ENCODE assay signal across 1 cellular context in the genomic region with DNA sequence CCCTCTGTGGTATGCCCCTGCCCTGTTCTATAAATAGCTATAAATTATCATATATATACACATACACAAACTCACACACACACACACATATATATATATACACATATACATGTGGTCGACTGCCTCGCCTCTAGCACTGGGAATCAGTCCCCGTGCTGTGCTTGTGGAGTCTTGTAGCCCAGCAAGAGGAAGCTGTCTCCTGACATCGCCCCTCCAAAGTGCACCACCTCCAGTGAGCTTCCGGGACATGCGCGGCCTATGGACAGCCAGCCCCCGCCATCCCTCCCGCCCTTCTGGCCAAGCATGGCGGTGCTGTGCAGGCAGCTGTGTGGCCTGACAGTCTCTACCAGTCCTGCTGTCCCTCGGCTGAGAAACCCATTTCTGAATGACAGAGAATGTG.
TF ChIP-seq lines count a peak whose summit lies in the region.

No MANE protein-coding gene starts in this region.

TF ChIP-seq in K562, 482 proteins besides CTCF, POLR2A, EP300 and RAD21 (continued from another document):
- TF ChIP-seq, protein P1, sequence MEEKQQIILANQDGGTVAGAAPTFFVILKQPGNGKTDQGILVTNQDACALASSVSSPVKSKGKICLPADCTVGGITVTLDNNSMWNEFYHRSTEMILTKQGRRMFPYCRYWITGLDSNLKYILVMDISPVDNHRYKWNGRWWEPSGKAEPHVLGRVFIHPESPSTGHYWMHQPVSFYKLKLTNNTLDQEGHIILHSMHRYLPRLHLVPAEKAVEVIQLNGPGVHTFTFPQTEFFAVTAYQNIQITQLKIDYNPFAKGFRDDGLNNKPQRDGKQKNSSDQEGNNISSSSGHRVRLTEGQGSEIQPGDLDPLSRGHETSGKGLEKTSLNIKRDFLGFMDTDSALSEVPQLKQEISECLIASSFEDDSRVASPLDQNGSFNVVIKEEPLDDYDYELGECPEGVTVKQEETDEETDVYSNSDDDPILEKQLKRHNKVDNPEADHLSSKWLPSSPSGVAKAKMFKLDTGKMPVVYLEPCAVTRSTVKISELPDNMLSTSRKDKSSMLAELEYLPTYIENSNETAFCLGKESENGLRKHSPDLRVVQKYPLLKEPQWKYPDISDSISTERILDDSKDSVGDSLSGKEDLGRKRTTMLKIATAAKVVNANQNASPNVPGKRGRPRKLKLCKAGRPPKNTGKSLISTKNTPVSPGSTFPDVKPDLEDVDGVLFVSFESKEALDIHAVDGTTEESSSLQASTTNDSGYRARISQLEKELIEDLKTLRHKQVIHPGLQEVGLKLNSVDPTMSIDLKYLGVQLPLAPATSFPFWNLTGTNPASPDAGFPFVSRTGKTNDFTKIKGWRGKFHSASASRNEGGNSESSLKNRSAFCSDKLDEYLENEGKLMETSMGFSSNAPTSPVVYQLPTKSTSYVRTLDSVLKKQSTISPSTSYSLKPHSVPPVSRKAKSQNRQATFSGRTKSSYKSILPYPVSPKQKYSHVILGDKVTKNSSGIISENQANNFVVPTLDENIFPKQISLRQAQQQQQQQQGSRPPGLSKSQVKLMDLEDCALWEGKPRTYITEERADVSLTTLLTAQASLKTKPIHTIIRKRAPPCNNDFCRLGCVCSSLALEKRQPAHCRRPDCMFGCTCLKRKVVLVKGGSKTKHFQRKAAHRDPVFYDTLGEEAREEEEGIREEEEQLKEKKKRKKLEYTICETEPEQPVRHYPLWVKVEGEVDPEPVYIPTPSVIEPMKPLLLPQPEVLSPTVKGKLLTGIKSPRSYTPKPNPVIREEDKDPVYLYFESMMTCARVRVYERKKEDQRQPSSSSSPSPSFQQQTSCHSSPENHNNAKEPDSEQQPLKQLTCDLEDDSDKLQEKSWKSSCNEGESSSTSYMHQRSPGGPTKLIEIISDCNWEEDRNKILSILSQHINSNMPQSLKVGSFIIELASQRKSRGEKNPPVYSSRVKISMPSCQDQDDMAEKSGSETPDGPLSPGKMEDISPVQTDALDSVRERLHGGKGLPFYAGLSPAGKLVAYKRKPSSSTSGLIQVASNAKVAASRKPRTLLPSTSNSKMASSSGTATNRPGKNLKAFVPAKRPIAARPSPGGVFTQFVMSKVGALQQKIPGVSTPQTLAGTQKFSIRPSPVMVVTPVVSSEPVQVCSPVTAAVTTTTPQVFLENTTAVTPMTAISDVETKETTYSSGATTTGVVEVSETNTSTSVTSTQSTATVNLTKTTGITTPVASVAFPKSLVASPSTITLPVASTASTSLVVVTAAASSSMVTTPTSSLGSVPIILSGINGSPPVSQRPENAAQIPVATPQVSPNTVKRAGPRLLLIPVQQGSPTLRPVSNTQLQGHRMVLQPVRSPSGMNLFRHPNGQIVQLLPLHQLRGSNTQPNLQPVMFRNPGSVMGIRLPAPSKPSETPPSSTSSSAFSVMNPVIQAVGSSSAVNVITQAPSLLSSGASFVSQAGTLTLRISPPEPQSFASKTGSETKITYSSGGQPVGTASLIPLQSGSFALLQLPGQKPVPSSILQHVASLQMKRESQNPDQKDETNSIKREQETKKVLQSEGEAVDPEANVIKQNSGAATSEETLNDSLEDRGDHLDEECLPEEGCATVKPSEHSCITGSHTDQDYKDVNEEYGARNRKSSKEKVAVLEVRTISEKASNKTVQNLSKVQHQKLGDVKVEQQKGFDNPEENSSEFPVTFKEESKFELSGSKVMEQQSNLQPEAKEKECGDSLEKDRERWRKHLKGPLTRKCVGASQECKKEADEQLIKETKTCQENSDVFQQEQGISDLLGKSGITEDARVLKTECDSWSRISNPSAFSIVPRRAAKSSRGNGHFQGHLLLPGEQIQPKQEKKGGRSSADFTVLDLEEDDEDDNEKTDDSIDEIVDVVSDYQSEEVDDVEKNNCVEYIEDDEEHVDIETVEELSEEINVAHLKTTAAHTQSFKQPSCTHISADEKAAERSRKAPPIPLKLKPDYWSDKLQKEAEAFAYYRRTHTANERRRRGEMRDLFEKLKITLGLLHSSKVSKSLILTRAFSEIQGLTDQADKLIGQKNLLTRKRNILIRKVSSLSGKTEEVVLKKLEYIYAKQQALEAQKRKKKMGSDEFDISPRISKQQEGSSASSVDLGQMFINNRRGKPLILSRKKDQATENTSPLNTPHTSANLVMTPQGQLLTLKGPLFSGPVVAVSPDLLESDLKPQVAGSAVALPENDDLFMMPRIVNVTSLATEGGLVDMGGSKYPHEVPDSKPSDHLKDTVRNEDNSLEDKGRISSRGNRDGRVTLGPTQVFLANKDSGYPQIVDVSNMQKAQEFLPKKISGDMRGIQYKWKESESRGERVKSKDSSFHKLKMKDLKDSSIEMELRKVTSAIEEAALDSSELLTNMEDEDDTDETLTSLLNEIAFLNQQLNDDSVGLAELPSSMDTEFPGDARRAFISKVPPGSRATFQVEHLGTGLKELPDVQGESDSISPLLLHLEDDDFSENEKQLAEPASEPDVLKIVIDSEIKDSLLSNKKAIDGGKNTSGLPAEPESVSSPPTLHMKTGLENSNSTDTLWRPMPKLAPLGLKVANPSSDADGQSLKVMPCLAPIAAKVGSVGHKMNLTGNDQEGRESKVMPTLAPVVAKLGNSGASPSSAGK (IDR thresholded peaks at IDR 0.05) = 0 out of 2 replicates have a peak, but pooled peaks have one; percentile 26
- TF ChIP-seq E2F6 (IDR thresholded peaks at IDR 0.05; ENCODE audit: borderline replicate concordance in 1 of 2, extremely low read depth in 1 of 2, insufficient read depth in 1 of 2, insufficient read length in 1 of 2, low read depth in 1 of 2, low read length in 1 of 2, poor library complexity in 1 of 2, severe bottlenecking in 1 of 2) = peak in 1 of 2 experiments; percentile 19
